9 cellular contexts compared by ENCODE assay signal in genomic region chr3:65672876-65673815, GRCh38.
DNase-seq lines count a peak whose midpoint lies in the region; ATAC-seq and TF ChIP-seq lines count a peak whose summit lies in the region.
"Had no signal": no experiment of that assay in that cellular context is flagged by ENCODE, and none has a peak within 500 bp of the region (broad histone marks: within the 10 kb centered on the region; RNA-seq: fewer than 3 reads in every experiment).

No MANE protein-coding gene starts in this region.

- H3K4me1 Mint-ChIP-seq in HFFc6 (ENCODE audit: low read depth): peaks cover 8% of the 10 kb centered on the region
- peaks cover 17% of the 10 kb centered on the region for H3K4me1 Mint-ChIP-seq in nephron

- DNase-seq in NCI-H2171 treated with DMSO at 0.1 percent for 48 hours (lab: John Stamatoyannopoulos, UW) (peak; percentile 19), NCI-H2171 (lab: John Stamatoyannopoulos, UW) (no peak), HFFc6 (peak; percentile 21), RKO (ENCODE audit: low spot score) (peak; percentile 41), epithelial cell of proximal tubule (ENCODE audit: low read depth) (no peak)
- DNase-seq in activated effector memory CD4-positive, alpha-beta T cell treated with Interleukin-2 at 50 U/mL for 16 hours: no peak

- H3K27me3 Mint-ChIP-seq in HFFc6 (ENCODE audit: insufficient read depth): no peaks in the 10 kb centered on the region
- H3K27me3 Mint-ChIP-seq in nephron (ENCODE audit: low read depth): no peaks in the 10 kb centered on the region
- H3K27me3 Mint-ChIP-seq: activated naive CD8-positive, alpha-beta T cell had no signal

- H3K36me3 Mint-ChIP-seq in HFFc6 (ENCODE audit: low read depth) (no peaks in the 10 kb centered on the region), nephron (ENCODE audit: low read depth) (no peaks in the 10 kb centered on the region)
- H3K36me3 Mint-ChIP-seq: activated naive CD8-positive, alpha-beta T cell had no signal

- H3K27ac Mint-ChIP-seq in HFFc6 (no peak overlapping the region), nephron (no peak overlapping the region)
- H3K27ac Mint-ChIP-seq: activated naive CD8-positive, alpha-beta T cell had no signal

- H3K9me3 Mint-ChIP-seq in HFFc6 (no peaks in the 10 kb centered on the region), nephron (no peaks in the 10 kb centered on the region)

- ATAC-seq in HG03432 (IDR thresholded peaks at IDR 0.05; ENCODE audit: unreplicated experiment): no peak

- TF ChIP-seq CTCF in HFFc6 (IDR thresholded peaks at IDR 0.05): peak; percentile 95
- TF ChIP-seq CTCF in epithelial cell of proximal tubule (conservative IDR thresholded peaks at IDR 0.05; ENCODE audit: low read depth, low read length): peak; percentile 91
- peak; percentile 66 to 76 (median 67) for TF ChIP-seq CTCF in nephron (IDR thresholded peaks at IDR 0.05; ENCODE audit: unreplicated experiment in 3 of 3)

- H3K4me3 Mint-ChIP-seq in HFFc6 (no peak overlapping the region), nephron (no peak overlapping the region)
- H3K4me3 Mint-ChIP-seq: activated naive CD8-positive, alpha-beta T cell had no signal

- H3K4me3 ChIP-seq in epithelial cell of proximal tubule (ENCODE audit: low read depth, low read length): no peak overlapping the region

Comparison
In these comparisons a context has a peak if more than half of its experiments do, and no peak if none do; other contexts are left out.
1. DNase-seq: peak in NCI-H2171 treated with DMSO at 0.1 percent for 48 hours (single experiment), HFFc6 (single experiment) and RKO (single experiment); none in NCI-H2171 (single experiment), epithelial cell of proximal tubule (single experiment) and activated effector memory CD4-positive, alpha-beta T cell treated with Interleukin-2 at 50 U/mL for 16 hours (single experiment).
2. Peak in every context shown above with its lines, with median percentiles within 50 percentile points of each other: CTCF ChIP-seq.